In the genomic region with DNA sequence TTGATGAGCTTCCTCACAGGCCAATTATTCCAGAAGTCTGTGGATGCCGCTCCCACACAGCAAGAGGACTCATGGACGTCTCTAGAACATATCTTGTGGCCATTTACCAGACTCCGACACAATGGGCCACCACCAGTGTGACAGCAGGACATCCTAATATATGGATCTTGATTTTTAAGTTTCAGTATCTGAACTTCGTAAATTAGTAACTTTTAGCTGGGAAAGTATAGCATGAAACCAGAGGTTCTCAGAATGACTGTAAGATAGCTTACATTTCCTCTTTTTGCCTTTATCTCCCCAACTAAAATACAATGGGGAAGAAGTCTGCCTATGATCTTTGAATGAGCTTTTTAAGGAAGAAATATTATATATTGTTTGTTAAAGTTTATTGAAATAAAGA, we compare ENCODE assay signal across 12 cellular contexts.
DNase-seq lines count a peak whose midpoint lies in the region; ATAC-seq, FAIRE-seq and TF ChIP-seq lines count a peak whose summit lies in the region.
"Had no signal": no experiment of that assay in that cellular context is flagged by ENCODE, and none has a peak within 500 bp of the region (broad histone marks: within the 10 kb centered on the region; RNA-seq: fewer than 3 reads in every experiment).

No MANE protein-coding gene starts in this region.

- TF ChIP-seq POLR2A in GM12878 (IDR thresholded peaks at IDR 0.05; ENCODE audit: low read depth, low read length): no peak

- TF ChIP-seq RAD21 in GM12878 (IDR thresholded peaks at IDR 0.05; ENCODE audit: insufficient read depth, low read depth, low read length): no peak

- no peaks in the 10 kb centered on the region for H3K79me2 ChIP-seq in GM12878 (ENCODE audit: control insufficient read depth, insufficient read depth, low read length)

- RAD21 ChIA-PET in GM12878 (lab: Charles Lee; ENCODE audit: unreplicated experiment): interaction anchor here (0.6 to 2.5 kb wide), 16 partner anchors 11 to 116 kb away, joined by 3 to 22 read pairs (median 6); a partner anchor contains a TSS

- H3K9me3 ChIP-seq in GM12878 (replicated peaks; ENCODE audit: control insufficient read depth, insufficient read depth, low read length) (no peaks in the 10 kb centered on the region), heart right ventricle (no peaks in the 10 kb centered on the region)

- ATAC-seq in GM18519 (IDR thresholded peaks at IDR 0.05; ENCODE audit: low FRiP score, unreplicated experiment) (peak; percentile 79), GM21447 (IDR thresholded peaks at IDR 0.05; ENCODE audit: unreplicated experiment) (peak; percentile 97), HG03135 (IDR thresholded peaks at IDR 0.05; ENCODE audit: unreplicated experiment) (peak; percentile 94), GM12878 (peak; percentile 86), heart right ventricle (no peak)

- in situ Hi-C loops in GM12878 (cut with MboI): no loop called here

- no peaks in the 10 kb centered on the region for H4K20me1 ChIP-seq in GM12878 (ENCODE audit: control insufficient read depth, insufficient read depth)

- SMC1A ChIA-PET in GM12878 (lab: Charles Lee; ENCODE audit: uncharacterized antibody, unreplicated experiment): interaction anchor here (0.6 to 3.4 kb wide), 32 partner anchors 9 to 280 kb away, joined by 3 to 25 read pairs (median 5); no protein-coding TSS in a partner anchor

- no peak overlapping the region for H2AFZ ChIP-seq in GM12878 (ENCODE audit: control insufficient read depth, low read depth, low read length)

- FAIRE-seq in GM12878 (lab: Jason Lieb, UNC): no peak

- DNase-seq in GM12878 (ENCODE audit: low read depth, low spot score) (peak; percentile 64), D341Med (ENCODE audit: low spot score) (no peak), epidermal melanocyte (ENCODE audit: insufficient read length, low spot score) (no peak), heart right ventricle (no peak)
- no peak for DNase-seq in activated CD4-positive, alpha-beta T cell treated with anti-CD3 and anti-CD28 coated beads, Interleukin-2, amount 50 U/mL, for 1 hour
- DNase-seq: activated effector memory CD4-positive, alpha-beta T cell treated with Interleukin-2 at 50 U/mL for 16 hours; DMS153; NCI-H226; stimulated activated CD4-positive, alpha-beta T cell treated with anti-CD3 and anti-CD28 coated beads, Interleukin-4, amount 100 ng/mL, for 1 hour had no signal

- H3K27me3 ChIP-seq in GM12878 (replicated peaks in 1 of 2; ENCODE audit: control insufficient read depth in 2 of 2, insufficient read depth in 2 of 2, low read length in 1 of 2) (no peaks in the 10 kb centered on the region), heart right ventricle (no peaks in the 10 kb centered on the region)

- TF ChIP-seq CTCF in GM12878 (IDR thresholded peaks at IDR 0.05 in 2 of 3, conservative IDR thresholded peaks at IDR 0.05 in 1 of 3; ENCODE audit: control insufficient read depth in 2 of 3, extremely low read depth in 1 of 3, insufficient read depth in 1 of 3, low read depth in 3 of 3, low read length in 3 of 3) (no peak), heart right ventricle (IDR thresholded peaks at IDR 0.05) (no peak)

- BruUV-seq in GM12878 (replicated peaks; lab: Mats Ljungman, UMichigan): no TSS peak

- H3K27ac ChIP-seq in GM12878 (ENCODE audit: control insufficient read depth, insufficient read depth) (peak overlapping the region; percentile 60), heart right ventricle (no peak overlapping the region)

- intact Hi-C loops in GM12878 (cut with micrococcal nuclease; ENCODE audit: unreplicated experiment) (loop anchor here (5.0 kb wide), 1 partner anchor 36 kb away; no protein-coding TSS in a partner anchor), heart right ventricle (cut with DNase I) (no loop called here)

- H3K4me2 ChIP-seq in GM12878 (ENCODE audit: control insufficient read depth, insufficient read depth): peak overlapping the region; percentile 78

- TF ChIP-seq EP300 in GM12878 (IDR thresholded peaks at IDR 0.05; ENCODE audit: borderline replicate concordance in 1 of 2, control insufficient read depth in 1 of 2, low read depth in 2 of 2, low read length in 2 of 2): peak; percentile 33 to 95; a peak in 3 of 4 replicates

- no peak overlapping the region for H3K4me3 ChIP-seq in GM12878
- H3K4me3 ChIP-seq in heart right ventricle: no peak overlapping the region

- H3K4me1 ChIP-seq in GM12878 (ENCODE audit: control insufficient read depth, insufficient read depth, low read length) (peaks cover 16% of the 10 kb centered on the region), heart right ventricle (no peaks in the 10 kb centered on the region)

- H3K9ac ChIP-seq in GM12878 (ENCODE audit: control insufficient read depth, insufficient read depth, low read length): no peak overlapping the region

- 29% methylated on average over 4 of the region's 4 CpGs for WGBS in GM12878 (ENCODE audit: insufficient coverage, insufficient replicate concordance, low lambda C conversion rate, missing lambda C conversion rate)
- WGBS in heart right ventricle, 2 donors: 82 to 89% methylated on average over 4 of the region's 4 CpGs

- H3K36me3 ChIP-seq in GM12878 (ENCODE audit: control insufficient read depth in 2 of 2, insufficient read depth in 2 of 2, low read length in 1 of 2) (peaks cover 0 to 14% of the 10 kb centered on the region in 2 experiments; a peak in 3 of 4 replicates), heart right ventricle (peaks cover 0 to 51% (median 0%) of the 10 kb centered on the region in 9 donors)

- POLR2A ChIA-PET in GM12878 (lab: Charles Lee): interaction anchor here (0.6 to 1.3 kb wide), 7 partner anchors 46 to 890 kb away, joined by 3 to 5 read pairs (median 3); no protein-coding TSS in a partner anchor

- CTCF ChIA-PET in GM12878 (lab: Yijun Ruan, JAX): interaction anchor here (0.6 to 3.4 kb wide), 17 partner anchors 9 to 200 kb away, joined by 3 to 27 read pairs (median 5); a partner anchor contains a TSS

TF ChIP-seq in GM12878, 131 proteins besides CTCF, POLR2A, EP300 and RAD21 (continues in another document):
- TF ChIP-seq, protein P1, sequence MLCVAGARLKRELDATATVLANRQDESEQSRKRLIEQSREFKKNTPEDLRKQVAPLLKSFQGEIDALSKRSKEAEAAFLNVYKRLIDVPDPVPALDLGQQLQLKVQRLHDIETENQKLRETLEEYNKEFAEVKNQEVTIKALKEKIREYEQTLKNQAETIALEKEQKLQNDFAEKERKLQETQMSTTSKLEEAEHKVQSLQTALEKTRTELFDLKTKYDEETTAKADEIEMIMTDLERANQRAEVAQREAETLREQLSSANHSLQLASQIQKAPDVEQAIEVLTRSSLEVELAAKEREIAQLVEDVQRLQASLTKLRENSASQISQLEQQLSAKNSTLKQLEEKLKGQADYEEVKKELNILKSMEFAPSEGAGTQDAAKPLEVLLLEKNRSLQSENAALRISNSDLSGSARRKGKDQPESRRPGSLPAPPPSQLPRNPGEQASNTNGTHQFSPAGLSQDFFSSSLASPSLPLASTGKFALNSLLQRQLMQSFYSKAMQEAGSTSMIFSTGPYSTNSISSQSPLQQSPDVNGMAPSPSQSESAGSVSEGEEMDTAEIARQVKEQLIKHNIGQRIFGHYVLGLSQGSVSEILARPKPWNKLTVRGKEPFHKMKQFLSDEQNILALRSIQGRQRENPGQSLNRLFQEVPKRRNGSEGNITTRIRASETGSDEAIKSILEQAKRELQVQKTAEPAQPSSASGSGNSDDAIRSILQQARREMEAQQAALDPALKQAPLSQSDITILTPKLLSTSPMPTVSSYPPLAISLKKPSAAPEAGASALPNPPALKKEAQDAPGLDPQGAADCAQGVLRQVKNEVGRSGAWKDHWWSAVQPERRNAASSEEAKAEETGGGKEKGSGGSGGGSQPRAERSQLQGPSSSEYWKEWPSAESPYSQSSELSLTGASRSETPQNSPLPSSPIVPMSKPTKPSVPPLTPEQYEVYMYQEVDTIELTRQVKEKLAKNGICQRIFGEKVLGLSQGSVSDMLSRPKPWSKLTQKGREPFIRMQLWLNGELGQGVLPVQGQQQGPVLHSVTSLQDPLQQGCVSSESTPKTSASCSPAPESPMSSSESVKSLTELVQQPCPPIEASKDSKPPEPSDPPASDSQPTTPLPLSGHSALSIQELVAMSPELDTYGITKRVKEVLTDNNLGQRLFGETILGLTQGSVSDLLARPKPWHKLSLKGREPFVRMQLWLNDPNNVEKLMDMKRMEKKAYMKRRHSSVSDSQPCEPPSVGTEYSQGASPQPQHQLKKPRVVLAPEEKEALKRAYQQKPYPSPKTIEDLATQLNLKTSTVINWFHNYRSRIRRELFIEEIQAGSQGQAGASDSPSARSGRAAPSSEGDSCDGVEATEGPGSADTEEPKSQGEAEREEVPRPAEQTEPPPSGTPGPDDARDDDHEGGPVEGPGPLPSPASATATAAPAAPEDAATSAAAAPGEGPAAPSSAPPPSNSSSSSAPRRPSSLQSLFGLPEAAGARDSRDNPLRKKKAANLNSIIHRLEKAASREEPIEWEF (IDR thresholded peaks at IDR 0.05; ENCODE audit: insufficient replicate concordance, low read depth, low read length): no peak
- TF ChIP-seq SUPT20H (IDR thresholded peaks at IDR 0.05; ENCODE audit: borderline replicate concordance, control insufficient read depth, low read depth, low read length): no peak
- no peak for TF ChIP-seq FOS (IDR thresholded peaks at IDR 0.05; ENCODE audit: borderline replicate concordance, extremely low read depth, insufficient read length)
- TF ChIP-seq SREBF2 (IDR thresholded peaks at IDR 0.05; ENCODE audit: low read length): no peak
- no peak for TF ChIP-seq NRF1 (conservative IDR thresholded peaks at IDR 0.05; ENCODE audit: low read depth, low read length)
- TF ChIP-seq MEF2B (IDR thresholded peaks at IDR 0.05; ENCODE audit: partially characterized antibody, poor library complexity, severe bottlenecking): no peak
- TF ChIP-seq, protein P2, sequence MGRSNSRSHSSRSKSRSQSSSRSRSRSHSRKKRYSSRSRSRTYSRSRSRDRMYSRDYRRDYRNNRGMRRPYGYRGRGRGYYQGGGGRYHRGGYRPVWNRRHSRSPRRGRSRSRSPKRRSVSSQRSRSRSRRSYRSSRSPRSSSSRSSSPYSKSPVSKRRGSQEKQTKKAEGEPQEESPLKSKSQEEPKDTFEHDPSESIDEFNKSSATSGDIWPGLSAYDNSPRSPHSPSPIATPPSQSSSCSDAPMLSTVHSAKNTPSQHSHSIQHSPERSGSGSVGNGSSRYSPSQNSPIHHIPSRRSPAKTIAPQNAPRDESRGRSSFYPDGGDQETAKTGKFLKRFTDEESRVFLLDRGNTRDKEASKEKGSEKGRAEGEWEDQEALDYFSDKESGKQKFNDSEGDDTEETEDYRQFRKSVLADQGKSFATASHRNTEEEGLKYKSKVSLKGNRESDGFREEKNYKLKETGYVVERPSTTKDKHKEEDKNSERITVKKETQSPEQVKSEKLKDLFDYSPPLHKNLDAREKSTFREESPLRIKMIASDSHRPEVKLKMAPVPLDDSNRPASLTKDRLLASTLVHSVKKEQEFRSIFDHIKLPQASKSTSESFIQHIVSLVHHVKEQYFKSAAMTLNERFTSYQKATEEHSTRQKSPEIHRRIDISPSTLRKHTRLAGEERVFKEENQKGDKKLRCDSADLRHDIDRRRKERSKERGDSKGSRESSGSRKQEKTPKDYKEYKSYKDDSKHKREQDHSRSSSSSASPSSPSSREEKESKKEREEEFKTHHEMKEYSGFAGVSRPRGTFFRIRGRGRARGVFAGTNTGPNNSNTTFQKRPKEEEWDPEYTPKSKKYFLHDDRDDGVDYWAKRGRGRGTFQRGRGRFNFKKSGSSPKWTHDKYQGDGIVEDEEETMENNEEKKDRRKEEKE (IDR thresholded peaks at IDR 0.05): no peak

Comparison
In these comparisons a context has a peak if more than half of its experiments do, and no peak if none do; other contexts are left out.
1. ATAC-seq: peak in GM18519 (single experiment), GM21447 (single experiment), HG03135 (single experiment) and GM12878 (single experiment); none in heart right ventricle (0 of 8).